ENCODE assay signal across 8 cellular contexts in the genomic region with DNA sequence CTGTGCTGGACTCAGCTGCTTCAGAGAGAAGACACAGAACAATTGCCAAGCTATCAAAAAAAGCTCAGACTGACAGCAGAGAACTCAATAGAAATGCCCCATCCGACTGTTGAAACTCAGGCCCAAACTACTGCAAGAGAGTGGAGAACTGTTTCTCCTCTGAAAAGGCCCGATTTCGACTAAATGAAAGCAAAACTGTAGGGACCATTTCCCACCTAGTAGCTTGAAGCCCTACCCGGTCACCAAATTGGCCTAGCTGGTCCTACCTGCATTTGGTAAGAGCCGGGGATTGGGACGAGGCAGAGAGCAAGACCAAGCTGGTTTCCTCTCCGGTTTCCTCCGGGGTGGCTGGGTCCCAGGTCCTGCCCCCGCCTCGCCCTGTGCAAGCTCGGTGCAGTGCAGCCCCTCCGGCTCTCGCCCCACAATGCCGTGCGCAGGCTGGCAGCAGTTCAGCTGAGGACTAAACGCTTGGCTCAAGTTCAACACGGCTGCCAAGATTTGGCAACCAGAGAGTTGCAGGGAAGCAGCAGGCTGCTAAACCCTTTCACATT.
DNase-seq lines count a peak whose midpoint lies in the region; ATAC-seq, FAIRE-seq and TF ChIP-seq lines count a peak whose summit lies in the region.

No MANE protein-coding gene starts in this region.

- no peaks in the 10 kb centered on the region for H3K79me2 ChIP-seq in mammary epithelial cell (ENCODE audit: insufficient read depth, low read length)

- no peak for TF ChIP-seq CTCF in mammary epithelial cell (conservative IDR thresholded peaks at IDR 0.05 in 1 of 2, IDR thresholded peaks at IDR 0.05 in 1 of 2; ENCODE audit: extremely low read depth in 1 of 2, insufficient read depth in 1 of 2, low read depth in 1 of 2, low read length in 2 of 2)

- H3K27ac ChIP-seq in KOPT-K1 (ENCODE audit: low read depth, low read length, poor library complexity, severe bottlenecking) = peak overlapping the region; percentile 99
- no peak overlapping the region for H3K27ac ChIP-seq in mammary epithelial cell (ENCODE audit: insufficient read depth, low read depth, low read length)

- peaks cover 13% of the 10 kb centered on the region for H3K36me3 ChIP-seq in KOPT-K1 (ENCODE audit: insufficient read depth, low read length)
- no peaks in the 10 kb centered on the region for H3K36me3 ChIP-seq in mammary epithelial cell (ENCODE audit: insufficient read depth, low read length)
- no peaks in the 10 kb centered on the region for H3K36me3 ChIP-seq in mucosa of stomach (ENCODE audit: control insufficient read depth, insufficient read depth, low read length)

- H3K4me3 ChIP-seq in mammary epithelial cell (replicated peaks in 1 of 3; ENCODE audit: insufficient read depth in 1 of 3, low read depth in 2 of 3, low read length in 3 of 3) (peak overlapping the region in 2 of 3 experiments; percentile 13 to 30), mucosa of stomach (ENCODE audit: low read length) (no peak overlapping the region)

- no TSS peak for BruUV-seq in mammary epithelial cell (replicated peaks; lab: Mats Ljungman, UMichigan)

- H3K27me3 ChIP-seq in mammary epithelial cell (ENCODE audit: insufficient read depth, low read length) (no peaks in the 10 kb centered on the region), mucosa of stomach (ENCODE audit: control insufficient read depth, insufficient read depth, low read length) (no peaks in the 10 kb centered on the region)

- intact Hi-C loops in mammary epithelial cell (cut with micrococcal nuclease) = loop anchor here (1.0 to 10.0 kb wide), 7 partner anchors 90 to 1395 kb away; a partner anchor contains a TSS

- no peak for ATAC-seq in HG03521 (IDR thresholded peaks at IDR 0.05; ENCODE audit: unreplicated experiment)

- peak overlapping the region; percentile 87 for H3K4me2 ChIP-seq in mammary epithelial cell (ENCODE audit: insufficient read depth, low read depth, low read length)

- H3K9me3 ChIP-seq in KOPT-K1 (ENCODE audit: insufficient read depth, low read length, poor library complexity, severe bottlenecking) (no peaks in the 10 kb centered on the region), mammary epithelial cell (replicated peaks; ENCODE audit: insufficient read depth, low read length) (no peaks in the 10 kb centered on the region), mucosa of stomach (ENCODE audit: control insufficient read depth, low read length) (no peaks in the 10 kb centered on the region)

- in situ Hi-C loops in mammary epithelial cell (cut with MboI; ENCODE audit: low sequenced_read_pairs in 2 of 2) = loop anchor here in 1 of 2 donors (25.0 kb wide), 1 partner anchor 1285 kb away; a partner anchor contains a TSS

- H4K20me1 ChIP-seq in mammary epithelial cell (ENCODE audit: insufficient read depth, low read length) = no peaks in the 10 kb centered on the region

- peak; percentile 71 for DNase-seq in activated CD4-positive, CD25-positive, alpha-beta regulatory T cell treated with anti-CD3 and anti-CD28 coated beads, Interleukin-2, amount 50 U/mL, for 72 hours
- DNase-seq in mammary epithelial cell = peak; percentile 31
- peak; percentile 59 for DNase-seq in stimulated activated CD8-positive, alpha-beta memory T cell treated with anti-CD3 and anti-CD28 coated beads, Interleukin-4, amount 100 ng/mL, for 24 hours (ENCODE audit: low read depth)
- no peak for DNase-seq in OCI-M2 (lab: John Stamatoyannopoulos, UW; ENCODE audit: unreplicated experiment)
- DNase-seq in RCC 7860 (ENCODE audit: low spot score) = no peak

- peak overlapping the region; percentile 87 for H2AFZ ChIP-seq in mammary epithelial cell (ENCODE audit: low read depth, low read length)

- no peak for FAIRE-seq in RCC 7860 (lab: Jason Lieb, UNC)

- H3K4me1 ChIP-seq in mammary epithelial cell (ENCODE audit: insufficient read depth, low read length) (peaks cover 8% of the 10 kb centered on the region), mucosa of stomach (ENCODE audit: control insufficient read depth, insufficient read depth, low read length) (peaks cover 26% of the 10 kb centered on the region)

- H3K9ac ChIP-seq in mammary epithelial cell (ENCODE audit: insufficient read depth, low read length) = no peak overlapping the region
- H3K9ac ChIP-seq in mucosa of stomach (ENCODE audit: low read length) = peak overlapping the region; percentile 14

- 8% methylated on average over 10 of the region's 17 CpGs for WGBS in mammary epithelial cell (ENCODE audit: low coverage, missing lambda C conversion rate)

- dilution Hi-C loops in mammary epithelial cell (cut with HindIII; ENCODE audit: low sequenced_read_pairs) = no loop called here

- CTCF ChIA-PET in mammary epithelial cell (lab: Charles Lee; ENCODE audit: low non-redundant PET) = interaction anchor here (0.5 to 0.7 kb wide), 5 partner anchors 17 to 1086 kb away, joined by 3 to 5 read pairs (median 5); no protein-coding TSS in a partner anchor

Comparison
In these comparisons a context has a peak if more than half of its experiments do, and no peak if none do; other contexts are left out.
1. DNase-seq: peak in activated CD4-positive, CD25-positive, alpha-beta regulatory T cell treated with anti-CD3 and anti-CD28 coated beads, Interleukin-2, amount 50 U/mL, for 72 hours (single experiment), mammary epithelial cell (single experiment) and stimulated activated CD8-positive, alpha-beta memory T cell treated with anti-CD3 and anti-CD28 coated beads, Interleukin-4, amount 100 ng/mL, for 24 hours (single experiment); none in OCI-M2 (single experiment) and RCC 7860 (single experiment).